26 cellular contexts compared by ENCODE assay signal in the genomic region with DNA sequence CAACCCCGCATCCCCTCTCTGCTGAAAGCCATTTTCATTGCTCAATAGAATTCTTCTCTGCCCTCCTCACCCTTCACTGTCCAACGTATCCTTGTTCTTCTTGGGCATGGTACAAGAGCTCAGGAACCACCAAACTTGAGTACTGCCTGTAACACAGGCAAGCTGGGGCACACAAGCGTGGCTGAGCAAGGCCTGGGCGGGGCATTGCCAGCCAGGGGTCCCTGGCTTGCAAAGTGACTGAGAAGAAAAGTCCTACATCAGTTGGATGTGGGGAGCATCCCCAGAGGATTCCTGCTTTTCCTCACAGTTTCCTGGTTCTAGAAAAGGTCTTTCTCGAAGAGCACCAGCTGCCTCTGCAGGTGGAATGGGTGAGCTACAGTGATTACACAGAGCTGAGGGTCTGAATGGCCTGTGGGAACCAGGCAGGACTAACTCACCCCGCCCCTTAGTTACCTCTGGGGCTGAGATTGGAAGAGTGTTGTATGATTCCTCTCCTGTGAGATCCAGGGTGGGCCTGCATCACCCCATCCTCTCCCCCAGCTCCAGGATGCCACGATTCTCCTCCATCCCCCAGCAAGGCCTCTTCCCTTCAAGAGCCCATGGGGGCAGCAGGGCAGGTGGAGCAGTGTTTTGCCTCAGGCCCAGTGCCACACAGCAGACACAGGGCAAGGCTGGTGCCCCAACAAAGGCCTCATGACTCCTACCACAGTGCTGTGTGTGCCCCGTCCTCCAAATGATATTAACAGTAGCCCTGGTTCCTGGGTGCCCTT.
DNase-seq lines count a peak whose midpoint lies in the region; ATAC-seq and TF ChIP-seq lines count a peak whose summit lies in the region.
"Had no signal": no experiment of that assay in that cellular context is flagged by ENCODE, and none has a peak within 500 bp of the region (broad histone marks: within the 10 kb centered on the region; RNA-seq: fewer than 3 reads in every experiment).

No MANE protein-coding gene starts in this region.

- H3K27ac ChIP-seq in heart right ventricle (no peak overlapping the region), hepatocyte (no peak overlapping the region)
- H3K27ac ChIP-seq: C4-2B, epithelial cell of prostate, HL-60, left ventricle myocardium inferior had no signal

- H3K27ac Mint-ChIP-seq in WTC11, result no peak overlapping the region
- H3K27ac Mint-ChIP-seq: activated CD4-positive, alpha-beta T cell treated with anti-CD3 and anti-CD28 coated beads, Interleukin-2, amount 10 ng/mL, durations not matched to agents 7 days and 5 days; activated T-cell treated with anti-CD3 and anti-CD28 coated beads, Interleukin-2, amount 50 U/mL, for 24 hours; HFFc6; natural killer cell had no signal

- H2AFZ ChIP-seq in hepatocyte, result no peak overlapping the region

- peaks cover 16% of the 10 kb centered on the region for H3K9me3 Mint-ChIP-seq in WTC11
- H3K9me3 Mint-ChIP-seq: activated CD4-positive, alpha-beta T cell treated with anti-CD3 and anti-CD28 coated beads, Interleukin-2, amount 10 ng/mL, durations not matched to agents 7 days and 5 days; activated T-cell treated with anti-CD3 and anti-CD28 coated beads, Interleukin-2, amount 50 U/mL, for 24 hours; HFFc6; natural killer cell had no signal

- WGBS in heart right ventricle, 2 donors, result 76 to 79% methylated on average over 8 of the region's 8 CpGs
- WGBS in hepatocyte (ENCODE audit: low lambda C conversion rate, missing lambda C conversion rate), result 85% methylated on average over 8 of the region's 8 CpGs

- intact Hi-C loops in cardiac septum (cut with DNase I) (no loop called here), heart right ventricle (cut with DNase I) (no loop called here)

- CTCF ChIA-PET in WTC11 (lab: Charles Lee), result interaction anchor here (0.6 to 2.3 kb wide), 2 partner anchors 192 to 221 kb away, joined by 3 to 7 read pairs; no protein-coding TSS in a partner anchor

- H3K36me3 ChIP-seq in heart right ventricle, result no peaks in the 10 kb centered on the region
- no peaks in the 10 kb centered on the region for H3K36me3 ChIP-seq in hepatocyte (replicated peaks; ENCODE audit: insufficient read depth, low read depth)
- H3K36me3 ChIP-seq: left ventricle myocardium inferior had no signal

- H3K4me3 Mint-ChIP-seq in WTC11, result no peak overlapping the region
- H3K4me3 Mint-ChIP-seq: activated CD4-positive, alpha-beta T cell treated with anti-CD3 and anti-CD28 coated beads, Interleukin-2, amount 10 ng/mL, durations not matched to agents 7 days and 5 days; activated T-cell treated with anti-CD3 and anti-CD28 coated beads, Interleukin-2, amount 50 U/mL, for 24 hours; HFFc6; natural killer cell had no signal

- no peak for TF ChIP-seq CTCF in heart right ventricle (IDR thresholded peaks at IDR 0.05)
- TF ChIP-seq CTCF in WTC11 (IDR thresholded peaks at IDR 0.05), result no peak
- TF ChIP-seq CTCF in hepatocyte (IDR thresholded peaks at IDR 0.05; ENCODE audit: poor library complexity), result peak; percentile 20

- H3K36me3 Mint-ChIP-seq in WTC11, result no peaks in the 10 kb centered on the region
- H3K36me3 Mint-ChIP-seq: natural killer cell had no signal

- POLR2A ChIA-PET in WTC11 (lab: Charles Lee), result no interaction called here

- peaks cover 0 to 35% (median 24%) of the 10 kb centered on the region in 7 donors for H3K27me3 ChIP-seq in heart right ventricle
- H3K27me3 ChIP-seq in hepatocyte, result no peaks in the 10 kb centered on the region

- ATAC-seq in heart right ventricle (no peak), WTC11 (peak; percentile 55), HG03520 (IDR thresholded peaks at IDR 0.05; ENCODE audit: unreplicated experiment) (no peak), GM21825 (IDR thresholded peaks at IDR 0.05; ENCODE audit: unreplicated experiment) (no peak)
- ATAC-seq: natural killer cell had no signal

- H3K9me3 ChIP-seq in heart right ventricle, result peaks cover 0 to 8% (median 0%) of the 10 kb centered on the region in 11 donors
- no peaks in the 10 kb centered on the region for H3K9me3 ChIP-seq in hepatocyte (ENCODE audit: low read depth)
- H3K9me3 ChIP-seq: Caco-2, left ventricle myocardium inferior had no signal

- H3K4me3 ChIP-seq in heart right ventricle, result no peak overlapping the region
- no peak overlapping the region for H3K4me3 ChIP-seq in hepatocyte
- H3K4me3 ChIP-seq: left ventricle myocardium inferior had no signal

- no peaks in the 10 kb centered on the region for H3K79me2 ChIP-seq in hepatocyte

- peak; percentile 35 for DNase-seq in cardiac septum (ENCODE audit: low spot score)
- no peak for DNase-seq in heart right ventricle
- DNase-seq in WTC11 (ENCODE audit: low spot score), result no peak
- DNase-seq in hepatocyte (ENCODE audit: low spot score), result no peak
- DNase-seq in cerebellar cortex (ENCODE audit: low spot score), result no peak
- DNase-seq in NCI-H2196 (lab: John Stamatoyannopoulos, UW; ENCODE audit: unreplicated experiment), result no peak
- DNase-seq: activated CD4-positive, alpha-beta T cell treated with anti-CD3 and anti-CD28 coated beads, Interleukin-2, amount 10 ng/mL, durations not matched to agents 7 days and 5 days; activated T-cell treated with anti-CD3 and anti-CD28 coated beads, Interleukin-2, amount 50 U/mL, for 24 hours; Caco-2; DMS79; foreskin melanocyte; HFFc6; hypothalamus; Kasumi-1; left ventricle myocardium inferior; natural killer cell; NCI-H1436 treated with DMSO at 0.1 percent for 48 hours; NCI-H2107; NCI-H510A; NK-92 treated with Interleukin-12 subunit alpha and Interleukin-12 subunit beta, amount 100 ng/mL, for 24 hours; stimulated activated naive CD4-positive, alpha-beta T cell treated with Interleukin-2 at 50 U/mL for 16 hours had no signal

- H3K9me2 ChIP-seq in hepatocyte (replicated peaks; ENCODE audit: insufficient read depth), result no peaks in the 10 kb centered on the region

- no peaks in the 10 kb centered on the region for H4K20me1 ChIP-seq in hepatocyte (ENCODE audit: insufficient read depth, poor library complexity, severe bottlenecking)

- H3K4me1 ChIP-seq in heart right ventricle (no peaks in the 10 kb centered on the region), hepatocyte (ENCODE audit: insufficient read depth) (no peaks in the 10 kb centered on the region)
- H3K4me1 ChIP-seq: Caco-2, left ventricle myocardium inferior had no signal

- H3K4me1 Mint-ChIP-seq in WTC11, result 0 out of 2 replicates have a peak, but pooled peaks cover 2% of the 10 kb centered on the region
- H3K4me1 Mint-ChIP-seq: activated CD4-positive, alpha-beta T cell treated with anti-CD3 and anti-CD28 coated beads, Interleukin-2, amount 10 ng/mL, durations not matched to agents 7 days and 5 days; natural killer cell had no signal

- H3K27me3 Mint-ChIP-seq in WTC11 (ENCODE audit: low read depth), result peaks cover 3% of the 10 kb centered on the region; the same call in 1 of the 2 replicates

- H3K4me2 ChIP-seq in hepatocyte, result no peak overlapping the region

TF ChIP-seq in WTC11, 78 proteins besides CTCF, POLR2A, EP300 and RAD21:
- TF ChIP-seq, protein P1, sequence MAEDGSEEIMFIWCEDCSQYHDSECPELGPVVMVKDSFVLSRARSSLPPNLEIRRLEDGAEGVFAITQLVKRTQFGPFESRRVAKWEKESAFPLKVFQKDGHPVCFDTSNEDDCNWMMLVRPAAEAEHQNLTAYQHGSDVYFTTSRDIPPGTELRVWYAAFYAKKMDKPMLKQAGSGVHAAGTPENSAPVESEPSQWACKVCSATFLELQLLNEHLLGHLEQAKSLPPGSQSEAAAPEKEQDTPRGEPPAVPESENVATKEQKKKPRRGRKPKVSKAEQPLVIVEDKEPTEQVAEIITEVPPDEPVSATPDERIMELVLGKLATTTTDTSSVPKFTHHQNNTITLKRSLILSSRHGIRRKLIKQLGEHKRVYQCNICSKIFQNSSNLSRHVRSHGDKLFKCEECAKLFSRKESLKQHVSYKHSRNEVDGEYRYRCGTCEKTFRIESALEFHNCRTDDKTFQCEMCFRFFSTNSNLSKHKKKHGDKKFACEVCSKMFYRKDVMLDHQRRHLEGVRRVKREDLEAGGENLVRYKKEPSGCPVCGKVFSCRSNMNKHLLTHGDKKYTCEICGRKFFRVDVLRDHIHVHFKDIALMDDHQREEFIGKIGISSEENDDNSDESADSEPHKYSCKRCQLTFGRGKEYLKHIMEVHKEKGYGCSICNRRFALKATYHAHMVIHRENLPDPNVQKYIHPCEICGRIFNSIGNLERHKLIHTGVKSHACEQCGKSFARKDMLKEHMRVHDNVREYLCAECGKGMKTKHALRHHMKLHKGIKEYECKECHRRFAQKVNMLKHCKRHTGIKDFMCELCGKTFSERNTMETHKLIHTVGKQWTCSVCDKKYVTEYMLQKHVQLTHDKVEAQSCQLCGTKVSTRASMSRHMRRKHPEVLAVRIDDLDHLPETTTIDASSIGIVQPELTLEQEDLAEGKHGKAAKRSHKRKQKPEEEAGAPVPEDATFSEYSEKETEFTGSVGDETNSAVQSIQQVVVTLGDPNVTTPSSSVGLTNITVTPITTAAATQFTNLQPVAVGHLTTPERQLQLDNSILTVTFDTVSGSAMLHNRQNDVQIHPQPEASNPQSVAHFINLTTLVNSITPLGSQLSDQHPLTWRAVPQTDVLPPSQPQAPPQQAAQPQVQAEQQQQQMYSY (CRISPR knock-in tag; IDR thresholded peaks at IDR 0.05), result no peak
- TF ChIP-seq NFE2L1 (CRISPR knock-in tag; IDR thresholded peaks at IDR 0.05), result no peak
